ENCODE assay signal across 24 cellular contexts in genomic region chr7:3977391-3977790, GRCh38.
"Had no signal": no experiment of that assay in that cellular context is flagged by ENCODE, and none has a peak within 500 bp of the region (broad histone marks: within the 10 kb centered on the region; RNA-seq: fewer than 3 reads in every experiment).

No MANE protein-coding gene starts in this region.

- H3K4me3 Mint-ChIP-seq: dendritic cell treated with granulocyte-macrophage colony-stimulating factor and Interleukin-4, amounts not matched to agents 40 ng/mL and 50 ng/mL, for 4 days; effector memory CD8-positive, alpha-beta T cell; endodermal cell; memory B cell had no signal

- FAIRE-seq: endometrium, endothelial cell of umbilical vein, frontal cortex, islet of Langerhans, kidney had no signal

- H3K27ac Mint-ChIP-seq: dendritic cell treated with granulocyte-macrophage colony-stimulating factor and Interleukin-4, amounts not matched to agents 40 ng/mL and 50 ng/mL, for 4 days; effector memory CD8-positive, alpha-beta T cell; endodermal cell; memory B cell had no signal

- H3K9me3 Mint-ChIP-seq: effector memory CD8-positive, alpha-beta T cell had no signal

- ATAC-seq: effector memory CD8-positive, alpha-beta T cell; foreskin keratinocyte; gastroesophageal sphincter; heart right ventricle; left colon; left lobe of liver had no signal

- DNase-seq: cerebellar nuclear complex; colonic mucosa; cortex of kidney; effector CD8-positive, alpha-beta T cell; effector memory CD8-positive, alpha-beta T cell; endodermal cell; foreskin keratinocyte; heart right ventricle; hippocampal formation; kidney; kidney glomerular epithelial cell; left colon; left ventricle myocardium inferior; mammary epithelial cell; mesendoderm; midbrain had no signal

- H3K4me1 Mint-ChIP-seq: memory B cell had no signal

- H3K36me3 Mint-ChIP-seq: memory B cell had no signal

- H3K27me3 Mint-ChIP-seq: dendritic cell treated with granulocyte-macrophage colony-stimulating factor and Interleukin-4, amounts not matched to agents 40 ng/mL and 50 ng/mL, for 4 days had no signal
